17 cellular contexts compared by ENCODE assay signal in the genomic region with DNA sequence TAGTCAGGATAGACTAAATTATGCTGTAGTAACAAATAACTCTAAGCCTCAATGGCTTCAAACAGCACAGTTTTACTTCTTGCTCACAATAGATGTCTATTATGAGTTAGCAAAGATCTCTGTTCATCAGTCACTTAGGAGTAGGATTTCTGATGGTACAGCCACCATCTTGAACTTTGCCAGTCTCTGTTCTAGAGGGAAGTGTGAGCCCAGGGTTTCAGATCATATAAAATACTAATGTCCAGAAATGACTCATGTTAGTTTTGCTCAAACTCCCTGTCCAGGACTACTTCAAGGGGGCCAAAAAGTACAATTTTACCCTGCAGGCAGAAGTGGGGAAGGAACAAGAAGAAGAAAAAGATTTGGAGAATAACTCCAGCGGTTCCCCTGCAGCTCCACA.
A peak's percentile ranks its signal among the peaks of the same experiment; 100 is the strongest.
DNase-seq lines count a peak whose midpoint lies in the region; ATAC-seq, FAIRE-seq and TF ChIP-seq lines count a peak whose summit lies in the region.
"Had no signal": no experiment of that assay in that cellular context is flagged by ENCODE, and none has a peak within 500 bp of the region (broad histone marks: within the 10 kb centered on the region; RNA-seq: fewer than 3 reads in every experiment).

No MANE protein-coding gene starts in this region.

- H4K8ac ChIP-seq in H1 (ENCODE audit: extremely low read depth, insufficient read depth, low read length): no peak overlapping the region

- H3K4me3 Mint-ChIP-seq in activated CD8-positive, alpha-beta memory T cell treated with anti-CD3 and anti-CD28 coated beads, Interleukin-2, amount 10 ng/mL, durations not matched to agents 7 days and 5 days: no peak overlapping the region
- H3K4me3 Mint-ChIP-seq: activated naive CD8-positive, alpha-beta T cell treated with anti-CD3 and anti-CD28 coated beads, Interleukin-2, amount 10 ng/mL, durations not matched to agents 7 days and 5 days; nephron had no signal

- H2BK20ac ChIP-seq in H1 (ENCODE audit: low read length): no peak overlapping the region

- 0 out of 2 replicates have a peak overlapping the region, but pooled peaks have one; percentile 19 for H2AFZ ChIP-seq in H1 (ENCODE audit: low read length)

- no peaks in the 10 kb centered on the region for H3K79me2 ChIP-seq in H1 (ENCODE audit: control insufficient read depth in 1 of 2, insufficient read depth in 2 of 2, low read length in 2 of 2)

- TF ChIP-seq POLR2A in H1 (IDR thresholded peaks at IDR 0.05; ENCODE audit: control extremely low read depth in 1 of 2, low read depth in 2 of 2, low read length in 2 of 2): no peak

- no peak overlapping the region for H3K23ac ChIP-seq in H1 (ENCODE audit: insufficient read length)

- no peak overlapping the region for H3K14ac ChIP-seq in H1 (ENCODE audit: insufficient read length)

- CTCF ChIA-PET in H1 (lab: Charles Lee; ENCODE audit: partially characterized antibody): no interaction called here
- CTCF ChIA-PET in activated CD8-positive, alpha-beta memory T cell treated with anti-CD3 and anti-CD28 coated beads, Interleukin-2, amount 10 ng/mL, durations not matched to agents 7 days and 5 days (lab: Charles Lee): no interaction called here

- H2BK5ac ChIP-seq in H1 (ENCODE audit: low read depth, low read length): no peak overlapping the region

- H3K56ac ChIP-seq in H1 (replicated peaks; ENCODE audit: insufficient read length, low read depth, low read length): no peak overlapping the region

- no peak for TF ChIP-seq EP300 in H1 (IDR thresholded peaks at IDR 0.05; ENCODE audit: borderline replicate concordance in 1 of 2, low read depth in 2 of 2, low read length in 2 of 2)

- TF ChIP-seq RAD21 in H1 (IDR thresholded peaks at IDR 0.05 in 1 of 2, conservative IDR thresholded peaks at IDR 0.05 in 1 of 2; ENCODE audit: low read depth in 2 of 2, low read length in 2 of 2): no peak

- no peak overlapping the region for H3K27ac ChIP-seq in H1 (ENCODE audit: low read depth, low read length)
- no peak overlapping the region for H3K27ac ChIP-seq in pancreas

- no peaks in the 10 kb centered on the region for H3K4me1 ChIP-seq in H1 (replicated peaks in 1 of 4; ENCODE audit: control insufficient read depth in 3 of 4, insufficient read depth in 4 of 4, low read length in 3 of 4)
- no peaks in the 10 kb centered on the region for H3K4me1 ChIP-seq in pancreas

- TF ChIP-seq CTCF in H1 (IDR thresholded peaks at IDR 0.05; ENCODE audit: control extremely low read depth in 1 of 3, insufficient read depth in 1 of 3, low read depth in 1 of 3, low read length in 3 of 3) (no peak), foreskin fibroblast (IDR thresholded peaks at IDR 0.05; ENCODE audit: low read depth, low read length) (no peak), pancreas (IDR thresholded peaks at IDR 0.05) (no peak)

- ATAC-seq in GM18873 (IDR thresholded peaks at IDR 0.05; ENCODE audit: low FRiP score, unreplicated experiment): peak; percentile 79
- ATAC-seq in GM21717 (IDR thresholded peaks at IDR 0.05; ENCODE audit: unreplicated experiment): peak; percentile 79
- peak; percentile 62 for ATAC-seq in HG03108 (IDR thresholded peaks at IDR 0.05; ENCODE audit: unreplicated experiment)
- no peak for ATAC-seq in activated CD8-positive, alpha-beta memory T cell treated with anti-CD3 and anti-CD28 coated beads, Interleukin-2, amount 10 ng/mL, durations not matched to agents 7 days and 5 days
- no peak for ATAC-seq in pancreas
- ATAC-seq: SK-N-SH treated with all-trans-retinoic acid at 6 μM for 48 hours had no signal

- H4K91ac ChIP-seq in H1 (replicated peaks; ENCODE audit: insufficient read length, low read length): no peak overlapping the region

- no peaks in the 10 kb centered on the region for H3K36me3 Mint-ChIP-seq in activated CD8-positive, alpha-beta memory T cell treated with anti-CD3 and anti-CD28 coated beads, Interleukin-2, amount 10 ng/mL, durations not matched to agents 7 days and 5 days
- H3K36me3 Mint-ChIP-seq: activated naive CD8-positive, alpha-beta T cell treated with anti-CD3 and anti-CD28 coated beads, Interleukin-2, amount 10 ng/mL, durations not matched to agents 7 days and 5 days had no signal

- no peak overlapping the region for H3K4me2 ChIP-seq in H1 (ENCODE audit: insufficient read depth in 1 of 2, low read depth in 2 of 2, low read length in 2 of 2)

- intact Hi-C loops in pancreas (cut with DNase I): no loop called here

- H3K9ac ChIP-seq in H1 (replicated peaks in 1 of 4; ENCODE audit: extremely low read depth in 1 of 4, low read depth in 3 of 4, low read length in 3 of 4): no peak overlapping the region

- no peaks in the 10 kb centered on the region for H3K79me1 ChIP-seq in H1 (ENCODE audit: low read depth, low read length)

- 100% methylated on average over 1 of the region's 1 CpG; no CpG with 5 or more reads in 1 of the 2 experiments for WGBS in H1 (ENCODE audit: extremely low coverage in 1 of 2, insufficient coverage in 1 of 2, insufficient read length in 1 of 2, insufficient replicate concordance in 2 of 2, low coverage in 1 of 2, low lambda C conversion rate in 2 of 2, missing lambda C conversion rate in 1 of 2), 2 experiments
- 80 to 87% methylated on average over 1 of the region's 1 CpG for WGBS in pancreas, 2 donors

- H3K4me3 ChIP-seq in H1 (ENCODE audit: extremely low read depth in 1 of 4, insufficient read depth in 2 of 4, low read depth in 3 of 4, low read length in 4 of 4): no peak overlapping the region
- H3K4me3 ChIP-seq in foreskin fibroblast (ENCODE audit: low read depth in 1 of 2, low read length in 2 of 2): no peak overlapping the region
- no peak overlapping the region for H3K4me3 ChIP-seq in pancreas
- H3K4me3 ChIP-seq: MG63 had no signal

- H2BK120ac ChIP-seq in H1 (replicated peaks; ENCODE audit: low read depth, low read length): no peak overlapping the region

- peaks cover 6% of the 10 kb centered on the region for H3K4me1 Mint-ChIP-seq in activated CD8-positive, alpha-beta memory T cell treated with anti-CD3 and anti-CD28 coated beads, Interleukin-2, amount 10 ng/mL, durations not matched to agents 7 days and 5 days
- H3K4me1 Mint-ChIP-seq: activated naive CD8-positive, alpha-beta T cell treated with anti-CD3 and anti-CD28 coated beads, Interleukin-2, amount 10 ng/mL, durations not matched to agents 7 days and 5 days had no signal

- H2BK12ac ChIP-seq in H1 (ENCODE audit: low read depth, low read length): no peak overlapping the region

- H2BK15ac ChIP-seq in H1 (ENCODE audit: low read length): no peak overlapping the region

- no peaks in the 10 kb centered on the region for H4K20me1 ChIP-seq in H1 (replicated peaks in 1 of 2; ENCODE audit: control insufficient read depth in 1 of 2, insufficient read depth in 2 of 2, low read length in 2 of 2)

- no peaks in the 10 kb centered on the region for H3K23me2 ChIP-seq in H1 (ENCODE audit: low read depth, low read length)

- H4K5ac ChIP-seq in H1 (ENCODE audit: insufficient read length, low read depth, low read length): no peak overlapping the region

- H3K9me3 ChIP-seq in H1 (ENCODE audit: insufficient read depth in 2 of 2, low read depth in 1 of 2, low read length in 1 of 2) (no peaks in the 10 kb centered on the region), pancreas (no peaks in the 10 kb centered on the region)
- H3K9me3 ChIP-seq: MG63 had no signal

- FAIRE-seq in H1 (lab: Jason Lieb, UNC) (no peak), pancreas (lab: Jason Lieb, UNC) (no peak)
- FAIRE-seq: keratinocyte, small intestine, urothelium cell line had no signal

- DNase-seq in H1 (ENCODE audit: low read depth in 1 of 2, low spot score in 2 of 2) (no peak), NCI-H748 (lab: John Stamatoyannopoulos, UW; ENCODE audit: unreplicated experiment) (no peak), foreskin fibroblast (no peak), pancreas (no peak)
- DNase-seq in activated CD8-positive, alpha-beta memory T cell treated with anti-CD3 and anti-CD28 coated beads, Interleukin-2, amount 10 ng/mL, durations not matched to agents 7 days and 5 days: no peak
- DNase-seq: activated naive CD8-positive, alpha-beta T cell treated with anti-CD3 and anti-CD28 coated beads, Interleukin-2, amount 10 ng/mL, durations not matched to agents 7 days and 5 days; dermis blood vessel endothelial cell; MG63; NCI-H524; small intestine had no signal

- H3K27me3 Mint-ChIP-seq in activated CD8-positive, alpha-beta memory T cell treated with anti-CD3 and anti-CD28 coated beads, Interleukin-2, amount 10 ng/mL, durations not matched to agents 7 days and 5 days: peaks cover 4% of the 10 kb centered on the region

- no peak overlapping the region for H3K27ac Mint-ChIP-seq in activated CD8-positive, alpha-beta memory T cell treated with anti-CD3 and anti-CD28 coated beads, Interleukin-2, amount 10 ng/mL, durations not matched to agents 7 days and 5 days
- H3K27ac Mint-ChIP-seq: activated naive CD8-positive, alpha-beta T cell treated with anti-CD3 and anti-CD28 coated beads, Interleukin-2, amount 10 ng/mL, durations not matched to agents 7 days and 5 days; nephron had no signal

- H3K27me3 ChIP-seq in H1 (replicated peaks in 1 of 4; ENCODE audit: control insufficient read depth in 3 of 4, extremely low read depth in 1 of 4, insufficient read depth in 3 of 4, low read length in 3 of 4) (no peaks in the 10 kb centered on the region), pancreas (no peaks in the 10 kb centered on the region)
- H3K27me3 ChIP-seq: MG63 had no signal

- no peak overlapping the region for H3K18ac ChIP-seq in H1 (ENCODE audit: extremely low read depth, low read length)

- no peaks in the 10 kb centered on the region for H3K9me3 Mint-ChIP-seq in activated CD8-positive, alpha-beta memory T cell treated with anti-CD3 and anti-CD28 coated beads, Interleukin-2, amount 10 ng/mL, durations not matched to agents 7 days and 5 days (ENCODE audit: low read depth)
- H3K9me3 Mint-ChIP-seq: nephron had no signal

- POLR2A ChIA-PET in H1 (lab: Charles Lee; ENCODE audit: partially characterized antibody): no interaction called here

- no peaks in the 10 kb centered on the region for H3K36me3 ChIP-seq in H1 (ENCODE audit: control insufficient read depth in 2 of 4, insufficient read depth in 4 of 4, low read length in 3 of 4)
- H3K36me3 ChIP-seq in pancreas: no peaks in the 10 kb centered on the region
- H3K36me3 ChIP-seq: MG63 had no signal

- no peak overlapping the region for H2AK5ac ChIP-seq in H1 (ENCODE audit: low read depth, low read length)

- H3K4ac ChIP-seq in H1 (replicated peaks; ENCODE audit: insufficient read length, low read depth, low read length): no peak overlapping the region

TF ChIP-seq in H1, 55 proteins besides CTCF, POLR2A, EP300 and RAD21 (continues in another document):
- TF ChIP-seq CHD1 (IDR thresholded peaks at IDR 0.05; ENCODE audit: low read depth, low read length) (no peak), ASH2L (IDR thresholded peaks at IDR 0.05; ENCODE audit: low read length) (no peak)

Comparison
In these comparisons a context has a peak if more than half of its experiments do, and no peak if none do; other contexts are left out.
1. ATAC-seq: peak in GM18873 (single experiment), GM21717 (single experiment) and HG03108 (single experiment); none in activated CD8-positive, alpha-beta memory T cell treated with anti-CD3 and anti-CD28 coated beads, Interleukin-2, amount 10 ng/mL, durations not matched to agents 7 days and 5 days (single experiment) and pancreas (0 of 4).